Comparison of ENCODE assay signal across 34 cellular contexts in the genomic region with DNA sequence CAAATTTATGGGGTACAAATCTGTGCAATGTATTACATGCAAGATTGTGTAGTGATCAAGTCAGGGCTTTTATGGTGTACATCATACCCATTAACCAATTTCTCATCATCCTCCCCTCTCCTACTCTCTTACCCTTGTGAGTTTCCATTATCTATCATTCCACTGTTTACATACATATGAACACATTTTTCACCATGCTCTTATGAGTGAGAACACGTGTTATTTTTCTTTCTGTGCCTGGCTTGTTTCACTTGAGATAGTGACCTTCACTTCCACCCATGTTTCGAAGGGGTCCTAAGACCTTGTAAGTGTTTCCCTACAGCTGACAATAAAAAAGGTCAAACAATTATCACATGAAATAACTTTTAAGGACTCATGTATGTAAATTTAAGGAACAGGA.
"Had no signal": no experiment of that assay in that cellular context is flagged by ENCODE, and none has a peak within 500 bp of the region (broad histone marks: within the 10 kb centered on the region; RNA-seq: fewer than 3 reads in every experiment).

No MANE protein-coding gene starts in this region.

- H3K4me3 ChIP-seq: MG63 had no signal

- H3K27me3 ChIP-seq: MG63 had no signal

- H3K9me3 ChIP-seq: MG63 had no signal

- H3K36me3 ChIP-seq: MG63 had no signal

- DNase-seq: Karpas-422, Kasumi-1, MG63, MM.1S, MV-4-11, NCI-H1048, NCI-H1092, NCI-H1092 treated with DMSO at 0.1 percent for 48 hours, NCI-H1105, NCI-H1105 treated with DMSO at 0.1 percent for 48 hours, NCI-H1417, NCI-H1417 treated with DMSO at 0.1 percent for 48 hours, NCI-H1436, NCI-H1436 treated with DMSO at 0.1 percent for 48 hours, NCI-H146, NCI-H1694, NCI-H1694 treated with DMSO at 0.1 percent for 48 hours, NCI-H187, NCI-H187 treated with DMSO at 0.1 percent for 48 hours, NCI-H1930, NCI-H2029, NCI-H2029 treated with DMSO at 0.1 percent for 48 hours, NCI-H2081, NCI-H2081 treated with DMSO at 0.1 percent for 48 hours, NCI-H2107, NCI-H2171, NCI-H2171 treated with DMSO at 0.1 percent for 48 hours, NCI-H2227 treated with DMSO at 0.1 percent for 48 hours, NCI-H226, NCI-H345, NCI-H446, NCI-H446 treated with DMSO at 0.1 percent for 48 hours, NCI-H510A, NCI-H510A treated with DMSO at 0.1 percent for 48 hours had no signal
